In genomic region chr12:50547742-50548141, GRCh38 we compare ENCODE assay signal across 1 cellular context.
TF ChIP-seq lines count a peak whose summit lies in the region.

No MANE protein-coding gene starts in this region.

TF ChIP-seq in A549, 52 proteins besides CTCF, POLR2A, EP300 and RAD21 (continued from another document):
- TF ChIP-seq ZC3H11A (IDR thresholded peaks at IDR 0.05) = no peak
- TF ChIP-seq HDAC2 (IDR thresholded peaks at IDR 0.05) = no peak
- no peak for TF ChIP-seq NFE2L2 (conservative IDR thresholded peaks at IDR 0.05; ENCODE audit: low read length)
- TF ChIP-seq EHF (CRISPR knock-in tag; IDR thresholded peaks at IDR 0.05) = no peak
- TF ChIP-seq RCOR1 (IDR thresholded peaks at IDR 0.05; ENCODE audit: low read depth, low read length) = no peak
- no peak for TF ChIP-seq NPAS2 (CRISPR knock-in tag; IDR thresholded peaks at IDR 0.05; ENCODE audit: borderline replicate concordance)
- no peak for TF ChIP-seq RFX5 (IDR thresholded peaks at IDR 0.05)
- no peak for TF ChIP-seq ZSCAN20 (CRISPR knock-in tag; IDR thresholded peaks at IDR 0.05)
- no peak for TF ChIP-seq HES2 (IDR thresholded peaks at IDR 0.05)
- no peak for TF ChIP-seq BHLHE40 (IDR thresholded peaks at IDR 0.05; ENCODE audit: low read depth, low read length)
- no peak for TF ChIP-seq NR3C1 (IDR thresholded peaks at IDR 0.05)
- TF ChIP-seq BCL3 (IDR thresholded peaks at IDR 0.05) = no peak
- TF ChIP-seq ZNF302 (CRISPR knock-in tag; IDR thresholded peaks at IDR 0.05) = no peak
TF ChIP-seq in A549: peak in this region for 0.
